ENCODE assay signal across 16 cellular contexts in the genomic region with DNA sequence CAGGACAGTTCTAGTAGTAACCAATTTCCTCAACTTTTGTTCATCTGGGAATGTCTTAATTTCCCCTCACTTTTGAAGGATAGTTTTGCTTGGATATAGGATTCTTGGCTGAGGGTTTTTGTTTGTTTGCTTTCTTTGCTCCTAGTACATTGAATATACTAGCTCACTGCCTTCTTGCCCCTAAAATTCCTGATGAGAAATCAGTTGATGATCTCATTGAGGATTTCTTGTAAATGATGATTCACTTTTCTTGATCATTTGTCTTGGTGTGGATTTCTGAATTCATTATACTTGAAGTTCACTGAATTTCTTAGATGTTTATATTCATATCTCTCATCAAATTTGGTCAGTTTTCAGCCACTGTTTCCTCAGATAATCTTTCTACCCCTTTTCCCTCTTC. TPM values are rescaled to one million over a fixed set of nuclear protein-coding genes. Genes with fewer than 3 reads are reported as not detected.
A peak's percentile ranks its signal among the peaks of the same experiment; 100 is the strongest.
DNase-seq lines count a peak whose midpoint lies in the region; ATAC-seq, FAIRE-seq and TF ChIP-seq lines count a peak whose summit lies in the region.
"Had no signal": no experiment of that assay in that cellular context is flagged by ENCODE, and none has a peak within 500 bp of the region (broad histone marks: within the 10 kb centered on the region; RNA-seq: fewer than 3 reads in every experiment).

No MANE protein-coding gene starts in this region.

- no peaks in the 10 kb centered on the region for H3K27me3 ChIP-seq in BJ (ENCODE audit: control insufficient read depth, insufficient read depth, low read length)
- H3K27me3 ChIP-seq: thyroid gland had no signal

- no peak for ATAC-seq in activated naive CD8-positive, alpha-beta T cell treated with anti-CD3 and anti-CD28 coated beads, Interleukin-2, amount 50 U/mL, for 24 hours
- ATAC-seq in HG02885 (IDR thresholded peaks at IDR 0.05; ENCODE audit: poor library complexity, unreplicated experiment), result no peak
- ATAC-seq: naive thymus-derived CD4-positive, alpha-beta T cell had no signal

- H3K36me3 ChIP-seq in BJ (ENCODE audit: control insufficient read depth, insufficient read depth, low read length), result no peaks in the 10 kb centered on the region
- H3K36me3 ChIP-seq: thyroid gland had no signal

- H3K27ac Mint-ChIP-seq in activated naive CD8-positive, alpha-beta T cell treated with anti-CD3 and anti-CD28 coated beads, Interleukin-2, amount 50 U/mL, for 24 hours, result peak overlapping the region; percentile 28
- H3K27ac Mint-ChIP-seq in immature natural killer cell, result no peak overlapping the region
- H3K27ac Mint-ChIP-seq: activated CD4-positive, alpha-beta T cell treated with anti-CD3 and anti-CD28 coated beads, Interleukin-2, amount 10 ng/mL, durations not matched to agents 7 days and 5 days; CD4-positive, alpha-beta memory T cell had no signal

- H3K4me3 Mint-ChIP-seq in activated naive CD8-positive, alpha-beta T cell treated with anti-CD3 and anti-CD28 coated beads, Interleukin-2, amount 50 U/mL, for 24 hours, result no peak overlapping the region
- H3K4me3 Mint-ChIP-seq in immature natural killer cell, result no peak overlapping the region
- H3K4me3 Mint-ChIP-seq: activated CD4-positive, alpha-beta T cell treated with anti-CD3 and anti-CD28 coated beads, Interleukin-2, amount 10 ng/mL, durations not matched to agents 7 days and 5 days; CD4-positive, alpha-beta memory T cell; naive thymus-derived CD4-positive, alpha-beta T cell had no signal

- DNase-seq in BJ (ENCODE audit: low read depth) (peak; percentile 31), H54 (ENCODE audit: insufficient read length, low spot score) (peak; percentile 5), hepatic stellate cell (ENCODE audit: low spot score) (peak; percentile 16), NCI-H748 treated with DMSO at 0.1 percent for 48 hours (lab: John Stamatoyannopoulos, UW) (no peak), immature natural killer cell (no peak)
- DNase-seq in activated naive CD8-positive, alpha-beta T cell treated with anti-CD3 and anti-CD28 coated beads, Interleukin-2, amount 50 U/mL, for 24 hours, result no peak
- DNase-seq: activated CD4-positive, alpha-beta T cell treated with anti-CD3 and anti-CD28 coated beads, Interleukin-2, amount 10 ng/mL, durations not matched to agents 7 days and 5 days; activated naive CD4-positive, alpha-beta T cell treated with anti-CD3 and anti-CD28 coated beads, Interleukin-2, amount 50 U/mL, for 16 hours; CD4-positive, alpha-beta memory T cell; hypothalamus; MM.1S; naive thymus-derived CD4-positive, alpha-beta T cell; NCI-H1930; NCI-H82; thyroid gland had no signal

- no peak for TF ChIP-seq POLR2A in H54 (IDR thresholded peaks at IDR 0.05; ENCODE audit: low read depth, low read length)

- no peaks in the 10 kb centered on the region for H3K27me3 Mint-ChIP-seq in activated naive CD8-positive, alpha-beta T cell treated with anti-CD3 and anti-CD28 coated beads, Interleukin-2, amount 50 U/mL, for 24 hours
- H3K27me3 Mint-ChIP-seq in immature natural killer cell (ENCODE audit: low read depth in 3 of 3), result peaks cover 0 to 2% (median 2%) of the 10 kb centered on the region in 3 donors
- H3K27me3 Mint-ChIP-seq: activated CD4-positive, alpha-beta T cell treated with anti-CD3 and anti-CD28 coated beads, Interleukin-2, amount 10 ng/mL, durations not matched to agents 7 days and 5 days had no signal

- CTCF ChIA-PET in BJ (lab: Yijun Ruan, JAX), result interaction anchor here (0.6 kb wide), 1 partner anchor 12 kb away, joined by 3 read pairs; no protein-coding TSS in a partner anchor

- peak; percentile 55 for FAIRE-seq in H54 (lab: Jason Lieb, UNC)

- peaks cover 9% of the 10 kb centered on the region for H3K4me1 Mint-ChIP-seq in activated naive CD8-positive, alpha-beta T cell treated with anti-CD3 and anti-CD28 coated beads, Interleukin-2, amount 50 U/mL, for 24 hours
- no peaks in the 10 kb centered on the region for H3K4me1 Mint-ChIP-seq in immature natural killer cell

- POLR2A ChIA-PET in BJ (lab: Charles Lee), result no interaction called here

- H3K4me3 ChIP-seq in BJ (ENCODE audit: low read depth, low read length), result no peak overlapping the region
- H3K4me3 ChIP-seq: thyroid gland had no signal

- peaks cover 3% of the 10 kb centered on the region for H3K36me3 Mint-ChIP-seq in activated naive CD8-positive, alpha-beta T cell treated with anti-CD3 and anti-CD28 coated beads, Interleukin-2, amount 50 U/mL, for 24 hours (ENCODE audit: low read depth)
- peaks cover 7 to 17% (median 8%) of the 10 kb centered on the region in 3 donors for H3K36me3 Mint-ChIP-seq in immature natural killer cell

- peaks cover 15% of the 10 kb centered on the region for H3K9me3 Mint-ChIP-seq in activated naive CD8-positive, alpha-beta T cell treated with anti-CD3 and anti-CD28 coated beads, Interleukin-2, amount 50 U/mL, for 24 hours
- peaks cover 0 to 16% (median 7%) of the 10 kb centered on the region in 6 donors for H3K9me3 Mint-ChIP-seq in immature natural killer cell

- no peak for TF ChIP-seq CTCF in BJ (IDR thresholded peaks at IDR 0.05; ENCODE audit: insufficient read depth, low read depth, low read length)

RNA-seq across cellular contexts. Expression of gene PRDM1, which starts 49.1 kb away (rescaled TPM):
- 4.6 and 5.2 TPM in 2 replicates for polyA plus RNA-seq in BJ (2011; rRNA removed)
- polyA minus RNA-seq in BJ (2011; rRNA and poly(A)+ RNA removed), result 10.7 and 12.6 TPM in 2 replicates
- 10 to 100 TPM; 25.3 to 77.0 (median 33.0) TPM for polyA plus RNA-seq in immature natural killer cell

Comparison
In these comparisons a context has a peak if more than half of its experiments do, and no peak if none do; other contexts are left out.
1. DNase-seq: peak in BJ (single experiment), H54 (single experiment) and hepatic stellate cell (single experiment); none in activated naive CD8-positive, alpha-beta T cell treated with anti-CD3 and anti-CD28 coated beads, Interleukin-2, amount 50 U/mL, for 24 hours (single experiment), NCI-H748 treated with DMSO at 0.1 percent for 48 hours (single experiment) and immature natural killer cell (0 of 3).